Comparison of ENCODE assay signal across 14 cellular contexts in the genomic region with DNA sequence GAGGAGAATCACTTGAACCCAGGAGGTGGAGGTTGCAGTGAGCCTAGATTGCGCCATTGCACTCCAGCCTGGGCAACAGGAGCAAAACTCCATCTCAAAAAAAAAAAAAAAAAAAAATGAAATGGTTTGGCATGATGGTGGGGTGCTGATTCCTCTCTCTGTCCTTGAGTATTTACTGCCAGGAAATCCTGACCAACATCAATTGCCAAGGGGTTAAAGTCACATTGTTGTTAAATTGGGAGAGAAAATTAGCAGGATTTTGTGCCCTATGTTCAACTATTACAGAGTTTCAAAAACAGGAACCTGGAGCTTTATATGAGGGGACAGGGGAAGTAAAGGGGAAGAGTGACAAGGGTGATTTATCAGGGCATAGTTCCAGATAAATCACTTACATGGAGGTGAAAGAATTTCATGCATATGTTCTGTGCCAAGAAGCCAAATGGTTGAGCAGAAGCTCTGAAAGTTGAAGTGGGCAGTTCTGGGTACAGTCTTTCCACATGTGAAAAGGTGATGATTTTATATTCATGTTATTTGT.
"Had no signal": no experiment of that assay in that cellular context is flagged by ENCODE, and none has a peak within 500 bp of the region (broad histone marks: within the 10 kb centered on the region; RNA-seq: fewer than 3 reads in every experiment).

No MANE protein-coding gene starts in this region.

- H3K9me3 ChIP-seq: psoas muscle, upper lobe of left lung had no signal

- H3K27me3 ChIP-seq: upper lobe of left lung had no signal

- H3K36me3 ChIP-seq: upper lobe of left lung had no signal

- H3K4me1 ChIP-seq: psoas muscle had no signal

- ATAC-seq: psoas muscle, sciatic nerve, T-helper 17 cell had no signal

- H3K4me3 ChIP-seq: psoas muscle, upper lobe of left lung had no signal

- DNase-seq: activated CD4-positive, alpha-beta T cell treated with anti-CD3 and anti-CD28 coated beads, Interleukin-2, amount 50 U/mL, for 1 hour; activated CD4-positive, CD25-positive, alpha-beta regulatory T cell; activated naive CD4-positive, alpha-beta T cell treated with anti-CD3 and anti-CD28 coated beads, Interleukin-2, amount 50 U/mL, for 16 hours; activated T-cell treated with anti-CD3 and anti-CD28 coated beads for 4 hours; cerebellar nuclear complex; endodermal cell; glutamatergic neuron; immature natural killer cell; occipital lobe; psoas muscle; stimulated activated naive CD4-positive, alpha-beta T cell treated with Interleukin-2 at 50 U/mL for 16 hours; T-helper 17 cell; upper lobe of left lung had no signal

- H3K27ac ChIP-seq: psoas muscle, upper lobe of left lung had no signal
